Comparison of ENCODE assay signal across 8 cellular contexts in genomic region chr12:108565976-108566375, GRCh38. TPM values are rescaled to one million over a fixed set of nuclear protein-coding genes. Genes with fewer than 3 reads are reported as not detected.
DNase-seq lines count a peak whose midpoint lies in the region; ATAC-seq and TF ChIP-seq lines count a peak whose summit lies in the region.

No MANE protein-coding gene starts in this region.

- no peaks in the 10 kb centered on the region for H3K9me3 Mint-ChIP-seq in CD14-positive monocyte
- H3K9me3 Mint-ChIP-seq in stimulated activated memory B cell treated with anti-CD40 and anti-IgM and Interleukin-4, amounts not matched to agents 10 μg/mL and 1 μg/mL and 100 μg/mL, for 72 hours: no peaks in the 10 kb centered on the region

- ATAC-seq in stimulated activated memory B cell treated with anti-CD40 and anti-IgM and Interleukin-4, amounts not matched to agents 10 μg/mL and 1 μg/mL and 100 μg/mL, for 72 hours: peak; percentile 28
- ATAC-seq in HG03175 (IDR thresholded peaks at IDR 0.05; ENCODE audit: unreplicated experiment): no peak

- peak overlapping the region; percentile 35 to 91 (median 83) for H3K27ac Mint-ChIP-seq in CD14-positive monocyte
- peak overlapping the region; percentile 96 for H3K27ac Mint-ChIP-seq in stimulated activated memory B cell treated with anti-CD40 and anti-IgM and Interleukin-4, amounts not matched to agents 10 μg/mL and 1 μg/mL and 100 μg/mL, for 72 hours

- H3K4me3 ChIP-seq in brain microvascular endothelial cell (ENCODE audit: low read depth, low read length): no peak overlapping the region

- TF ChIP-seq CTCF in CD14-positive monocyte (IDR thresholded peaks at IDR 0.05): no peak
- no peak for TF ChIP-seq CTCF in brain microvascular endothelial cell (IDR thresholded peaks at IDR 0.05; ENCODE audit: low read depth, low read length, missing control alignments)

- no peak overlapping the region for H3K4me3 Mint-ChIP-seq in CD14-positive monocyte
- no peak overlapping the region for H3K4me3 Mint-ChIP-seq in stimulated activated memory B cell treated with anti-CD40 and anti-IgM and Interleukin-4, amounts not matched to agents 10 μg/mL and 1 μg/mL and 100 μg/mL, for 72 hours

- H3K9me3 ChIP-seq in KOPT-K1 (ENCODE audit: insufficient read depth, low read length, poor library complexity, severe bottlenecking): no peaks in the 10 kb centered on the region

- H3K36me3 ChIP-seq in KOPT-K1 (ENCODE audit: insufficient read depth, low read length): peaks cover 57% of the 10 kb centered on the region
- H3K36me3 ChIP-seq in brain microvascular endothelial cell (replicated peaks): peaks cover 35% of the 10 kb centered on the region

- DNase-seq in CD14-positive monocyte (ENCODE audit: low spot score): peak; percentile 76
- peak; percentile 54 for DNase-seq in T follicular helper cell (ENCODE audit: low read depth)
- DNase-seq in brain microvascular endothelial cell: peak; percentile 58
- peak; percentile 95 for DNase-seq in kidney tubule cell (ENCODE audit: low spot score)
- no peak for DNase-seq in NOMO-1 treated with dmso at 0.1 percent for 144 hours (lab: John Stamatoyannopoulos, UW; ENCODE audit: unreplicated experiment)

- H3K27me3 Mint-ChIP-seq in CD14-positive monocyte (ENCODE audit: low read depth in 3 of 3): no peaks in the 10 kb centered on the region
- no peaks in the 10 kb centered on the region for H3K27me3 Mint-ChIP-seq in stimulated activated memory B cell treated with anti-CD40 and anti-IgM and Interleukin-4, amounts not matched to agents 10 μg/mL and 1 μg/mL and 100 μg/mL, for 72 hours

- H3K4me1 Mint-ChIP-seq in CD14-positive monocyte: peaks cover 35% of the 10 kb centered on the region
- H3K4me1 Mint-ChIP-seq in stimulated activated memory B cell treated with anti-CD40 and anti-IgM and Interleukin-4, amounts not matched to agents 10 μg/mL and 1 μg/mL and 100 μg/mL, for 72 hours: peaks cover 62% of the 10 kb centered on the region

- intact Hi-C loops in CD14-positive monocyte (cut with micrococcal nuclease): loop anchor here (2.0 to 10.0 kb wide), 2 partner anchors 389 to 527 kb away; partner anchors contain the start of gene ALKBH2 (in 1 of the 2)

- peaks cover 50 to 55% of the 10 kb centered on the region in 2 donors for H3K36me3 Mint-ChIP-seq in CD14-positive monocyte
- H3K36me3 Mint-ChIP-seq in stimulated activated memory B cell treated with anti-CD40 and anti-IgM and Interleukin-4, amounts not matched to agents 10 μg/mL and 1 μg/mL and 100 μg/mL, for 72 hours: peaks cover 36% of the 10 kb centered on the region

- H3K27ac ChIP-seq in KOPT-K1 (ENCODE audit: low read depth, low read length, poor library complexity, severe bottlenecking) (peak overlapping the region; percentile 87), brain microvascular endothelial cell (no peak overlapping the region)

- H3K27me3 ChIP-seq in brain microvascular endothelial cell (replicated peaks): no peaks in the 10 kb centered on the region

- in situ Hi-C loops in brain microvascular endothelial cell (cut with HindIII; ENCODE audit: low pct_ligation_motif_present, low sequenced_read_pairs): no loop called here

RNA-seq across cellular contexts. Expression of gene ISCU, which starts 3.6 kb away (rescaled TPM):
- 100 to 1,000 TPM; 111 to 114 TPM for polyA plus RNA-seq in CD14-positive monocyte

RNA-seq across cellular contexts. Expression of gene SART3, which starts 5.0 kb away (rescaled TPM):
- polyA plus RNA-seq in CD14-positive monocyte: 10 to 100 TPM; 10.3 to 20.6 TPM

RNA-seq across cellular contexts. Expression of gene TMEM119, which starts 31.9 kb away (rescaled TPM):
- under 1 TPM; 0.18 to 0.56 TPM for polyA plus RNA-seq in CD14-positive monocyte

RNA-seq across cellular contexts. Expression of gene FICD, which starts 50.9 kb away (rescaled TPM):
- polyA plus RNA-seq in CD14-positive monocyte: 1 to 10 TPM; 1.6 to 1.9 TPM
